Comparison of ENCODE assay signal across 8 cellular contexts in genomic region chrX:47191806-47192401, GRCh38. TPM values are rescaled to one million over a fixed set of nuclear protein-coding genes. Genes with fewer than 3 reads are reported as not detected.
DNase-seq lines count a peak whose midpoint lies in the region; ATAC-seq and TF ChIP-seq lines count a peak whose summit lies in the region.

No MANE protein-coding gene starts in this region.

- peak overlapping the region; percentile 72 for H3K4me3 ChIP-seq in SK-N-MC
- peak overlapping the region; percentile 68 for H3K4me3 ChIP-seq in fibroblast of villous mesenchyme (ENCODE audit: low read depth, low read length)

- H3K27me3 Mint-ChIP-seq in activated CD4-positive, alpha-beta T cell treated with anti-CD3 and anti-CD28 coated beads, Interleukin-2, amount 10 ng/mL, durations not matched to agents 7 days and 5 days = no peaks in the 10 kb centered on the region
- H3K27me3 Mint-ChIP-seq in stimulated activated naive B cell treated with anti-CD40 and anti-IgM and Interleukin-4, amounts not matched to agents 10 μg/mL and 1 μg/mL and 100 μg/mL, for 72 hours = peaks cover 0 to 4% of the 10 kb centered on the region in 2 donors

- H3K4me3 Mint-ChIP-seq in activated CD4-positive, alpha-beta T cell treated with anti-CD3 and anti-CD28 coated beads, Interleukin-2, amount 10 ng/mL, durations not matched to agents 7 days and 5 days = peak overlapping the region; percentile 87
- H3K4me3 Mint-ChIP-seq in stimulated activated naive B cell treated with anti-CD40 and anti-IgM and Interleukin-4, amounts not matched to agents 10 μg/mL and 1 μg/mL and 100 μg/mL, for 72 hours = peak overlapping the region; percentile 96

- peak overlapping the region; percentile 95 for H3K27ac Mint-ChIP-seq in activated CD4-positive, alpha-beta T cell treated with anti-CD3 and anti-CD28 coated beads, Interleukin-2, amount 10 ng/mL, durations not matched to agents 7 days and 5 days
- H3K27ac Mint-ChIP-seq in stimulated activated naive B cell treated with anti-CD40 and anti-IgM and Interleukin-4, amounts not matched to agents 10 μg/mL and 1 μg/mL and 100 μg/mL, for 72 hours = no peak overlapping the region

- H3K9me3 ChIP-seq in SK-N-MC (ENCODE audit: low read depth, low read length) = no peaks in the 10 kb centered on the region

- intact Hi-C loops in left colon (cut with DNase I, micrococcal nuclease) = loop anchor here in 1 of 2 donors (5.0 kb wide), 2 partner anchors 190 to 330 kb away; no protein-coding TSS in a partner anchor

- H3K36me3 Mint-ChIP-seq in activated CD4-positive, alpha-beta T cell treated with anti-CD3 and anti-CD28 coated beads, Interleukin-2, amount 10 ng/mL, durations not matched to agents 7 days and 5 days (ENCODE audit: low read depth) = peaks cover 20% of the 10 kb centered on the region
- peaks cover 11 to 20% of the 10 kb centered on the region in 2 donors for H3K36me3 Mint-ChIP-seq in stimulated activated naive B cell treated with anti-CD40 and anti-IgM and Interleukin-4, amounts not matched to agents 10 μg/mL and 1 μg/mL and 100 μg/mL, for 72 hours

- no peaks in the 10 kb centered on the region for H3K9me3 Mint-ChIP-seq in activated CD4-positive, alpha-beta T cell treated with anti-CD3 and anti-CD28 coated beads, Interleukin-2, amount 10 ng/mL, durations not matched to agents 7 days and 5 days
- H3K9me3 Mint-ChIP-seq in stimulated activated naive B cell treated with anti-CD40 and anti-IgM and Interleukin-4, amounts not matched to agents 10 μg/mL and 1 μg/mL and 100 μg/mL, for 72 hours = no peaks in the 10 kb centered on the region

- no peak for ATAC-seq in stimulated activated naive B cell treated with anti-CD40 and anti-IgM and Interleukin-4, amounts not matched to agents 10 μg/mL and 1 μg/mL and 100 μg/mL, for 72 hours (replicated peaks)
- ATAC-seq in left colon = no peak
- ATAC-seq in HG03571 (IDR thresholded peaks at IDR 0.05; ENCODE audit: unreplicated experiment) = no peak

- CTCF ChIA-PET in activated CD4-positive, alpha-beta T cell treated with anti-CD3 and anti-CD28 coated beads, Interleukin-2, amount 10 ng/mL, durations not matched to agents 7 days and 5 days (lab: Charles Lee) = interaction anchor here (1.5 kb wide), 1 partner anchor 26 kb away, joined by 4 read pairs; no protein-coding TSS in a partner anchor

- POLR2A ChIA-PET in activated CD4-positive, alpha-beta T cell treated with anti-CD3 and anti-CD28 coated beads, Interleukin-2, amount 10 ng/mL, durations not matched to agents 7 days and 5 days (lab: Charles Lee) = no interaction called here

- peak overlapping the region; percentile 34 for H3K9ac ChIP-seq in SK-N-MC (ENCODE audit: insufficient read length)

- peaks cover 44% of the 10 kb centered on the region for H3K4me1 Mint-ChIP-seq in activated CD4-positive, alpha-beta T cell treated with anti-CD3 and anti-CD28 coated beads, Interleukin-2, amount 10 ng/mL, durations not matched to agents 7 days and 5 days
- H3K4me1 Mint-ChIP-seq in stimulated activated naive B cell treated with anti-CD40 and anti-IgM and Interleukin-4, amounts not matched to agents 10 μg/mL and 1 μg/mL and 100 μg/mL, for 72 hours = peaks cover 42 to 54% of the 10 kb centered on the region in 2 donors

- peak overlapping the region; percentile 36; the same call in 1 of the 2 replicates for H3K27ac ChIP-seq in SK-N-MC

- no peak for DNase-seq in activated CD4-positive, alpha-beta T cell treated with anti-CD3 and anti-CD28 coated beads, Interleukin-2, amount 10 ng/mL, durations not matched to agents 7 days and 5 days
- DNase-seq in activated CD4-positive, alpha-beta T cell treated with anti-CD3 and anti-CD28 coated beads, Interleukin-2, amount 50 U/mL, for 4 hours = no peak
- DNase-seq in SK-N-MC (ENCODE audit: low read depth, low spot score) = no peak
- DNase-seq in fibroblast of villous mesenchyme (ENCODE audit: low read depth) = no peak
- DNase-seq in stimulated activated naive B cell treated with anti-CD40 and anti-IgM and Interleukin-4, amounts not matched to agents 10 μg/mL and 1 μg/mL and 100 μg/mL, for 72 hours = no peak
- DNase-seq in left colon = no peak
- DNase-seq in AG08395 (ENCODE audit: low spot score) = no peak

- TF ChIP-seq CTCF in fibroblast of villous mesenchyme (IDR thresholded peaks at IDR 0.05; ENCODE audit: insufficient read depth, low read depth, low read length) = no peak

- peaks cover 22% of the 10 kb centered on the region for H3K36me3 ChIP-seq in SK-N-MC (ENCODE audit: insufficient read depth, low read length)

RNA-seq across cellular contexts. Expression of gene UBA1, which starts 1.7 kb away (rescaled TPM):
- total RNA-seq in activated CD4-positive, alpha-beta T cell treated with anti-CD3 and anti-CD28 coated beads, Interleukin-2, amount 10 ng/mL, durations not matched to agents 7 days and 5 days = 100 to 1,000 TPM; 162 to 177 TPM
- total RNA-seq in fibroblast of villous mesenchyme (189 and 212 TPM in 2 replicates), left colon (100 to 1,000 TPM; 217 to 220 TPM)

RNA-seq across cellular contexts. Expression of gene CDK16, which starts 26.6 kb away (rescaled TPM):
- 10 to 100 TPM; 61.6 to 64.2 TPM for total RNA-seq in activated CD4-positive, alpha-beta T cell treated with anti-CD3 and anti-CD28 coated beads, Interleukin-2, amount 10 ng/mL, durations not matched to agents 7 days and 5 days
- total RNA-seq in fibroblast of villous mesenchyme (81.6 and 95.0 TPM in 2 replicates), left colon (100 to 1,000 TPM in 1 of 2 donors, 10 to 100 TPM in 1; 97.5 to 133 TPM)

RNA-seq across cellular contexts. Expression of gene USP11, which starts 40.9 kb away (rescaled TPM):
- 10 to 100 TPM; 26.0 to 28.2 TPM for total RNA-seq in activated CD4-positive, alpha-beta T cell treated with anti-CD3 and anti-CD28 coated beads, Interleukin-2, amount 10 ng/mL, durations not matched to agents 7 days and 5 days
- 47.0 and 48.4 TPM in 2 replicates for total RNA-seq in fibroblast of villous mesenchyme
- 10 to 100 TPM; 18.3 to 22.5 TPM for total RNA-seq in left colon

RNA-seq across cellular contexts. Expression of gene RBM10, which starts 46.9 kb away (rescaled TPM):
- total RNA-seq in activated CD4-positive, alpha-beta T cell treated with anti-CD3 and anti-CD28 coated beads, Interleukin-2, amount 10 ng/mL, durations not matched to agents 7 days and 5 days = 10 to 100 TPM; 59.0 to 59.2 TPM
- total RNA-seq in fibroblast of villous mesenchyme (39.6 and 49.2 TPM in 2 replicates), left colon (10 to 100 TPM; 30.6 to 35.7 TPM)

RNA-seq across cellular contexts. Expression of gene NDUFB11, which starts 47.4 kb away (rescaled TPM):
- 100 to 1,000 TPM; 109 to 111 TPM for total RNA-seq in activated CD4-positive, alpha-beta T cell treated with anti-CD3 and anti-CD28 coated beads, Interleukin-2, amount 10 ng/mL, durations not matched to agents 7 days and 5 days
- total RNA-seq in fibroblast of villous mesenchyme = 55.3 and 83.1 TPM in 2 replicates
- 10 to 100 TPM; 75.9 to 83.0 TPM for total RNA-seq in left colon
